ENCODE assay signal across 32 cellular contexts in the genomic region with DNA sequence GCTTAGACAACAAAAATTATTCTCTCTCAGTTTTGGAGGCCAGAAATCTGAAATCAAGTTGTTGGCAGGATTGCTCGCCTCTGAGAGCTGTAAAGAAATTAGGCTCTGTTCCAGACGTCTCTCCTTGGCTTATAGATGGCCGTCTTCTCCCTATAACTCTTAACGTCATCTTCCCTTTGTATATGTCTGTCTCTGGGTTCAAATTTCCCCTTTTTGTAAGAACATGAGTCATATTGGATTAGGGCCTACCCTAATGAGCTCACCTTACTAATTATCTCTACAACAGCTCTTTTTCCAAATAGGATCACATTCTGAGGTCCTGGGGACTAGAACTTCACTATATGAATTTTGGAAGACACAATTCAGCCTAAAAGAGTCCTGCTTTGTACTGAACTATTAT. TPM values are rescaled to one million over a fixed set of nuclear protein-coding genes. Genes with fewer than 3 reads are reported as not detected.
"Had no signal": no experiment of that assay in that cellular context is flagged by ENCODE, and none has a peak within 500 bp of the region (broad histone marks: within the 10 kb centered on the region; RNA-seq: fewer than 3 reads in every experiment).

No MANE protein-coding gene starts in this region.

- H3K27me3 ChIP-seq: adrenal gland, body of pancreas, foreskin keratinocyte, gastroesophageal sphincter, heart right ventricle, hepatocyte had no signal

- H3K27ac ChIP-seq: adrenal gland, body of pancreas, esophagus muscularis mucosa, foreskin keratinocyte, gastroesophageal sphincter, heart right ventricle, hepatocyte, WERI-Rb-1 had no signal

- H3K4me3 ChIP-seq: adrenal gland, body of pancreas, esophagus muscularis mucosa, gastroesophageal sphincter, heart right ventricle, hepatocyte had no signal

- H3K9me3 ChIP-seq: adrenal gland, body of pancreas, esophagus muscularis mucosa, gastroesophageal sphincter, heart right ventricle had no signal

- DNase-seq: activated B cell treated with CpG ODN at 0.5 μM for 24 hours; activated CD4-positive, alpha-beta T cell treated with anti-CD3 and anti-CD28 coated beads for 48 hours; activated CD4-positive, alpha-beta T cell treated with anti-CD3 and anti-CD28 coated beads, Interleukin-2, amount 50 U/mL, for 1 hour; activated CD4-positive, alpha-beta T cell treated with anti-CD3 and anti-CD28 coated beads, Interleukin-2, amount 50 U/mL, for 48 hours; activated CD8-positive, alpha-beta memory T cell treated with anti-CD3 and anti-CD28 coated beads for 24 hours; activated CD8-positive, alpha-beta T cell treated with anti-CD3 and anti-CD28 coated beads for 36 hours; activated effector memory CD4-positive, alpha-beta T cell treated with anti-CD3 and anti-CD28 coated beads, Interleukin-2, amount 50 U/mL, for 16 hours; activated naive CD4-positive, alpha-beta T cell treated with anti-CD3 and anti-CD28 coated beads for 36 hours; activated naive CD8-positive, alpha-beta T cell treated with anti-CD3 and anti-CD28 coated beads for 36 hours; activated naive CD8-positive, alpha-beta T cell treated with anti-CD3 and anti-CD28 coated beads, Interleukin-2, amount 50 U/mL, for 24 hours; activated T-cell treated with anti-CD3 and anti-CD28 coated beads, Interleukin-2, amount 50 U/mL, for 4 hours; adrenal gland; amygdala; aorta; body of pancreas; caudate nucleus; cortex of kidney; dermis blood vessel endothelial cell; effector CD4-positive, alpha-beta T cell; effector memory CD8-positive, alpha-beta T cell; erythroblast; foreskin keratinocyte; heart right ventricle; T1000; WERI-Rb-1 had no signal

- H3K36me3 ChIP-seq: adrenal gland, esophagus muscularis mucosa, gastroesophageal sphincter, heart right ventricle, WERI-Rb-1 had no signal

- ATAC-seq: activated CD4-positive, CD25-positive, alpha-beta regulatory T cell treated with anti-CD3 and anti-CD28 coated beads, Interleukin-2, amount 50 U/mL, for 24 hours; activated CD8-positive, alpha-beta T cell treated with anti-CD3 and anti-CD28 coated beads for 36 hours; activated naive CD8-positive, alpha-beta T cell treated with anti-CD3 and anti-CD28 coated beads, Interleukin-2, amount 50 U/mL, for 24 hours; activated T-cell treated with anti-CD3 and anti-CD28 coated beads, Interleukin-2, amount 50 U/mL, for 4 hours; activated T-helper 17 cell treated with anti-CD3 and anti-CD28 coated beads, Interleukin-2, amount 50 U/mL, for 72 hours; body of pancreas; effector memory CD8-positive, alpha-beta T cell; foreskin keratinocyte; gastroesophageal sphincter; heart right ventricle had no signal

- H3K4me1 ChIP-seq: adrenal gland, body of pancreas, esophagus muscularis mucosa, foreskin keratinocyte, gastroesophageal sphincter, heart right ventricle had no signal

RNA-seq across cellular contexts. Expression of a gene that starts 22.4 kb away (rescaled TPM):
- total RNA-seq: activated B cell treated with CpG ODN at 0.5 μM for 24 hours; activated CD8-positive, alpha-beta T cell treated with anti-CD3 and anti-CD28 coated beads for 36 hours; activated naive CD4-positive, alpha-beta T cell treated with anti-CD3 and anti-CD28 coated beads for 36 hours; activated naive CD8-positive, alpha-beta T cell treated with anti-CD3 and anti-CD28 coated beads for 36 hours; activated T-cell treated with anti-CD3 and anti-CD28 coated beads, Interleukin-2, amount 50 U/mL, for 4 hours; activated T-helper 17 cell treated with anti-CD3 and anti-CD28 coated beads, Interleukin-2, amount 50 U/mL, for 72 hours; adrenal gland; aorta; body of pancreas; chondrocyte; dermis blood vessel endothelial cell; esophagus muscularis mucosa; foreskin keratinocyte; gastroesophageal sphincter; glomerular endothelial cell; hepatocyte had no signal
